In the genomic region with DNA sequence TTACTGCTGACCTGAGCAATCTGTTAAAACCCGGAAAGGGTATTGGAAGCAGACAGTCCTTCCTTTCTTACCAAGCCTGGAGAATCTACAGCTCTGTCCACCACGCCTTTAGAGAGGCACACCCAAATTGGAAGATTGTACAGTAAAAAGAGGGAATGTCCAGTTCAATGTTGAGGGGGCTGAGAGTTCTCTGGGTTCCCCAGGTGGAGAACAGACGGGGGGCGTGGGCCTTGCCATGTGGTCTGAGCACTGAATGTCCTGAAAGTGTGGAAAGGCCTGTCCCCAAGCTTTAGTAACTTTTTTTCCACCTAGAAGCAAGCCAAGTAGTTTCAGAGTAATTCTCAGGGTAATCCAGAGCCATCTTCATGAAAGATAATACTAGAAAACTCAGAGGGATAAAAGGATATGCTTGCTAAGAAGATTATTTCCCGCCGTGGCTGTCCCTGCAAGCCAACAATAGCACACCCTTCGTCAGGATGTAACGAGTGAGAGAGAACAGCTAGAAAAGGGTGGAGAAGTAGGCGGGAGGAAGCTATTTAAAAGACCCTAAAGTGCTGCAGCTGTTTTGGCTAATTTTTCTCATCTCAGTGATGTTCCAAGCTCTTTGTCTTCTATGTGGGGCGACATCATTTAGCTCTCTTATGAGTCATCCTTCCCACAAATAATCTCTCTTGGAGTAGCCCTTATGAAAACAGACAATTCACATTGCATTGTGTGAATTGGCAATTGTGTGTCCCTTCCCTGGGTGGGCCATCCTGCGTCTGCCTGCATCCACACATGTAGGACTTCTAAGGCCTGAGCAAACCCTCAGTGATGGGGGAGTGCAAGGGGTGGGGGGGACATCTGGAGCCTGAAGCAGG, we compare ENCODE assay signal across 9 cellular contexts.
DNase-seq lines count a peak whose midpoint lies in the region; ATAC-seq, FAIRE-seq and TF ChIP-seq lines count a peak whose summit lies in the region.
"Had no signal": no experiment of that assay in that cellular context is flagged by ENCODE, and none has a peak within 500 bp of the region (broad histone marks: within the 10 kb centered on the region; RNA-seq: fewer than 3 reads in every experiment).

No MANE protein-coding gene starts in this region.

- CTCF ChIA-PET in HEK293T (lab: Yijun Ruan, JAX): interaction anchor here (0.7 kb wide), 1 partner anchor 51 kb away, joined by 4 read pairs; no protein-coding TSS in a partner anchor
- CTCF ChIA-PET in activated CD4-positive, alpha-beta memory T cell treated with anti-CD3 and anti-CD28 coated beads, Interleukin-2, amount 10 ng/mL, durations not matched to agents 7 days and 5 days (lab: Charles Lee): interaction anchor here (0.5 to 1.0 kb wide), 2 partner anchors 198 to 656 kb away, joined by 3 to 4 read pairs; no protein-coding TSS in a partner anchor

- peaks cover 6% of the 10 kb centered on the region for H3K4me1 ChIP-seq in keratinocyte (ENCODE audit: control insufficient read depth, extremely low read depth, insufficient read depth, low read length)
- H3K4me1 ChIP-seq in thymus (ENCODE audit: control insufficient read depth, insufficient read depth, low read length): no peaks in the 10 kb centered on the region

- no peaks in the 10 kb centered on the region for H3K36me3 Mint-ChIP-seq in activated CD4-positive, alpha-beta memory T cell treated with anti-CD3 and anti-CD28 coated beads, Interleukin-2, amount 10 ng/mL, durations not matched to agents 7 days and 5 days (ENCODE audit: low read depth)

- no peak overlapping the region for H3K4me3 Mint-ChIP-seq in activated CD4-positive, alpha-beta memory T cell treated with anti-CD3 and anti-CD28 coated beads, Interleukin-2, amount 10 ng/mL, durations not matched to agents 7 days and 5 days

- no peak overlapping the region for H2AFZ ChIP-seq in keratinocyte (ENCODE audit: control insufficient read depth, low read length)

- no peaks in the 10 kb centered on the region for H3K9me1 ChIP-seq in keratinocyte (ENCODE audit: control insufficient read depth, extremely low read depth, insufficient read depth, low read length)

- dilution Hi-C loops in keratinocyte (cut with MboI; ENCODE audit: extremely low pct_ligation_motif_present, low sequenced_read_pairs): no loop called here

- H3K36me3 ChIP-seq in keratinocyte (ENCODE audit: control insufficient read depth in 2 of 2, extremely low read depth in 1 of 2, insufficient read depth in 2 of 2, low read length in 2 of 2): peaks cover 0 to 5% of the 10 kb centered on the region in 2 experiments
- H3K36me3 ChIP-seq in thymus (ENCODE audit: control insufficient read depth, insufficient read depth): no peaks in the 10 kb centered on the region
- H3K36me3 ChIP-seq: neutrophil had no signal

- H3K4me2 ChIP-seq in keratinocyte (ENCODE audit: control insufficient read depth, extremely low read depth, insufficient read depth, low read depth, low read length): no peak overlapping the region

- no peak overlapping the region for H3K27ac Mint-ChIP-seq in activated CD4-positive, alpha-beta memory T cell treated with anti-CD3 and anti-CD28 coated beads, Interleukin-2, amount 10 ng/mL, durations not matched to agents 7 days and 5 days

- no peaks in the 10 kb centered on the region for H3K9me3 ChIP-seq in keratinocyte (ENCODE audit: control insufficient read depth, low read depth, low read length)
- no peaks in the 10 kb centered on the region for H3K9me3 ChIP-seq in thymus (ENCODE audit: control insufficient read depth)
- H3K9me3 ChIP-seq: neutrophil had no signal

- H3K27me3 Mint-ChIP-seq in activated CD4-positive, alpha-beta memory T cell treated with anti-CD3 and anti-CD28 coated beads, Interleukin-2, amount 10 ng/mL, durations not matched to agents 7 days and 5 days: no peaks in the 10 kb centered on the region

- H3K4me3 ChIP-seq in astrocyte of the spinal cord (ENCODE audit: low read depth, low read length): no peak overlapping the region
- no peak overlapping the region for H3K4me3 ChIP-seq in keratinocyte (ENCODE audit: control insufficient read depth in 2 of 3, extremely low read depth in 1 of 3, insufficient read depth in 2 of 3, low read depth in 1 of 3, low read length in 3 of 3)
- H3K4me3 ChIP-seq in thymus (ENCODE audit: low read length): no peak overlapping the region

- TF ChIP-seq CTCF in astrocyte of the spinal cord (IDR thresholded peaks at IDR 0.05; ENCODE audit: low read depth, low read length) (no peak), keratinocyte (optimal IDR thresholded peaks at IDR 0.05 in 1 of 3, IDR thresholded peaks at IDR 0.05 in 1 of 3, conservative IDR thresholded peaks at IDR 0.05 in 1 of 3; ENCODE audit: extremely low read depth in 1 of 3, insufficient read depth in 2 of 3, low read length in 3 of 3) (no peak)

- DNase-seq in MV-4-11 (lab: John Stamatoyannopoulos, UW) (peak; percentile 69), astrocyte of the spinal cord (ENCODE audit: low read depth, low spot score) (peak; percentile 91), keratinocyte (ENCODE audit: low read depth, low spot score) (no peak), HEK293T (ENCODE audit: extremely low spot score) (no peak)
- DNase-seq in activated CD4-positive, alpha-beta memory T cell treated with anti-CD3 and anti-CD28 coated beads, Interleukin-2, amount 10 ng/mL, durations not matched to agents 7 days and 5 days: no peak
- DNase-seq: NCI-H526 had no signal

- FAIRE-seq in keratinocyte (lab: Jason Lieb, UNC): peak; percentile 9

- POLR2A ChIA-PET in HEK293T (lab: Yijun Ruan, JAX): no interaction called here
- POLR2A ChIA-PET in activated CD4-positive, alpha-beta memory T cell treated with anti-CD3 and anti-CD28 coated beads, Interleukin-2, amount 10 ng/mL, durations not matched to agents 7 days and 5 days (lab: Charles Lee): no interaction called here

- 93% methylated on average over 11 of the region's 11 CpGs for WGBS in thymus

- no peaks in the 10 kb centered on the region for H3K4me1 Mint-ChIP-seq in activated CD4-positive, alpha-beta memory T cell treated with anti-CD3 and anti-CD28 coated beads, Interleukin-2, amount 10 ng/mL, durations not matched to agents 7 days and 5 days

- H3K79me2 ChIP-seq in keratinocyte (ENCODE audit: control insufficient read depth, insufficient read depth, low read length): no peaks in the 10 kb centered on the region

- no peak overlapping the region for H3K9ac ChIP-seq in keratinocyte (ENCODE audit: control insufficient read depth, extremely low read depth, insufficient read depth, low read length)

- H3K9me3 Mint-ChIP-seq in activated CD4-positive, alpha-beta memory T cell treated with anti-CD3 and anti-CD28 coated beads, Interleukin-2, amount 10 ng/mL, durations not matched to agents 7 days and 5 days: no peaks in the 10 kb centered on the region

- H3K27ac ChIP-seq in keratinocyte (ENCODE audit: control insufficient read depth, insufficient read depth, low read length) (no peak overlapping the region), thymus (ENCODE audit: low read depth) (peak overlapping the region; percentile 40)

- no peaks in the 10 kb centered on the region for H4K20me1 ChIP-seq in keratinocyte (ENCODE audit: control insufficient read depth, extremely low read depth, insufficient read depth, low read length)

- in situ Hi-C loops in astrocyte of the spinal cord (cut with HindIII; ENCODE audit: low sequenced_read_pairs): no loop called here

- ATAC-seq in HG02759 (IDR thresholded peaks at IDR 0.05; ENCODE audit: unreplicated experiment): no peak

- H3K27me3 ChIP-seq in keratinocyte (ENCODE audit: control insufficient read depth, extremely low read depth, insufficient read depth, low read length) (no peaks in the 10 kb centered on the region), thymus (ENCODE audit: control insufficient read depth, insufficient read depth) (no peaks in the 10 kb centered on the region)
- H3K27me3 ChIP-seq: neutrophil had no signal

TF ChIP-seq in HEK293T, 16 proteins besides CTCF, POLR2A, EP300 and RAD21:
- TF ChIP-seq L3MBTL2 (conservative IDR thresholded peaks at IDR 0.05) (no peak), FOXM1 (IDR thresholded peaks at IDR 0.05; ENCODE audit: borderline replicate concordance) (no peak), ZNF384 (IDR thresholded peaks at IDR 0.05) (no peak), NFRKB (IDR thresholded peaks at IDR 0.05) (no peak), SP1 (IDR thresholded peaks at IDR 0.05) (no peak), ARNT (IDR thresholded peaks at IDR 0.05) (no peak), HDGF (IDR thresholded peaks at IDR 0.05; ENCODE audit: borderline replicate concordance) (no peak), BHLHE40 (IDR thresholded peaks at IDR 0.05; ENCODE audit: borderline replicate concordance) (no peak)

Comparison
In these comparisons a context has a peak if more than half of its experiments do, and no peak if none do; other contexts are left out.
1. DNase-seq: peak in MV-4-11 (single experiment) and astrocyte of the spinal cord (single experiment); none in keratinocyte (single experiment), HEK293T (single experiment) and activated CD4-positive, alpha-beta memory T cell treated with anti-CD3 and anti-CD28 coated beads, Interleukin-2, amount 10 ng/mL, durations not matched to agents 7 days and 5 days (single experiment).